In the genomic region with DNA sequence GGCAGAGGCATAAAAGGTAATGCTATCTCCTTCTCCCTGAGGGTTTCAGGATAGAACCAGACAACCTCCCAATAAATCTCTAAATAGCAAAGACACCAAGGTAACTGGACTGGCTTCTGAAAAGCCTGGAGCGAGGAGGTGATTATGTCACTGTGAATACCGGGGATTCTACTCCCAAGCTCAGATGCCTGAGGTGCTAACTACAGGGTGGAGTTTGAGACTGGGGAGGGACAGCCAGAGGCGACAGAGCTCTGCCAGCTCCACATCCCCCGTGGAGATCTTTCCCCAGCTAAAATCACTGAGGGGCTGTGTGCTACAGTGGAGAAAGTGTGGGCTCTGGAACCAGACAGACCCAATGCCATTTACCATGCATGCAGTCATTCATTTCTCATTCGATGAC, we compare ENCODE assay signal across 2 cellular contexts.
TF ChIP-seq lines count a peak whose summit lies in the region.

No MANE protein-coding gene starts in this region.

TF ChIP-seq in HepG2, 621 proteins besides CTCF, POLR2A, EP300 and RAD21:
- TF ChIP-seq RCOR2 (CRISPR knock-in tag; IDR thresholded peaks at IDR 0.05) (no peak), ZNF569 (CRISPR knock-in tag; IDR thresholded peaks at IDR 0.05; ENCODE audit: borderline replicate concordance) (no peak), ZNF850 (CRISPR knock-in tag; conservative IDR thresholded peaks at IDR 0.05) (no peak), NR2F2 (IDR thresholded peaks at IDR 0.05; ENCODE audit: borderline replicate concordance, low read depth) (no peak), ZNF800 (CRISPR knock-in tag; IDR thresholded peaks at IDR 0.05) (no peak)

TF ChIP-seq in WTC11, 78 proteins besides CTCF, POLR2A, EP300 and RAD21:
- TF ChIP-seq PRDM15 (CRISPR knock-in tag; IDR thresholded peaks at IDR 0.05) (no peak), TCF7 (CRISPR knock-in tag; IDR thresholded peaks at IDR 0.05; ENCODE audit: low read depth) (no peak), RELA (CRISPR knock-in tag; IDR thresholded peaks at IDR 0.05; ENCODE audit: borderline replicate concordance) (no peak), IRF2 (CRISPR knock-in tag; IDR thresholded peaks at IDR 0.05; ENCODE audit: borderline replicate concordance, low read depth) (no peak)
- TF ChIP-seq, protein P1, sequence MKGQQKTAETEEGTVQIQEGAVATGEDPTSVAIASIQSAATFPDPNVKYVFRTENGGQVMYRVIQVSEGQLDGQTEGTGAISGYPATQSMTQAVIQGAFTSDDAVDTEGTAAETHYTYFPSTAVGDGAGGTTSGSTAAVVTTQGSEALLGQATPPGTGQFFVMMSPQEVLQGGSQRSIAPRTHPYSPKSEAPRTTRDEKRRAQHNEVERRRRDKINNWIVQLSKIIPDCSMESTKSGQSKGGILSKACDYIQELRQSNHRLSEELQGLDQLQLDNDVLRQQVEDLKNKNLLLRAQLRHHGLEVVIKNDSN (CRISPR knock-in tag; IDR thresholded peaks at IDR 0.05), result no peak
TF ChIP-seq in WTC11: peak in this region for 0.
